Comparison of ENCODE assay signal across 1 cellular context in genomic region chr6:136249811-136250685, GRCh38.
A peak's percentile ranks its signal among the peaks of the same experiment; 100 is the strongest.
TF ChIP-seq lines count a peak whose summit lies in the region.

Gene MTFR2 (minus strand): TSS chr6:136250311. CDS start chr6:136249099, 1,212 bp downstream.

TF ChIP-seq in HepG2, 621 proteins besides CTCF, POLR2A, EP300 and RAD21 (continued from another document and continues in another):
- TF ChIP-seq ZFP36L1 (CRISPR knock-in tag; IDR thresholded peaks at IDR 0.05), result peak; percentile 98; the same call in 1 of the 2 replicates
- peak; percentile 60; the same call in 1 of the 2 replicates for TF ChIP-seq ZNF792 (CRISPR knock-in tag; IDR thresholded peaks at IDR 0.05)
- TF ChIP-seq SIN3A (IDR thresholded peaks at IDR 0.05; ENCODE audit: borderline replicate concordance, low read depth, low read length), result peak; percentile 100
- peak; percentile 66; the same call in 1 of the 2 replicates for TF ChIP-seq BHLHE40 (IDR thresholded peaks at IDR 0.05; ENCODE audit: low read length)
- TF ChIP-seq SRY (CRISPR knock-in tag; IDR thresholded peaks at IDR 0.05), result peak; percentile 48; the same call in 1 of the 2 replicates
- TF ChIP-seq SMAD1 (CRISPR knock-in tag; IDR thresholded peaks at IDR 0.05; ENCODE audit: borderline replicate concordance, low read depth), result peak; percentile 83; the same call in 1 of the 2 replicates
- TF ChIP-seq SOX5 (CRISPR knock-in tag; IDR thresholded peaks at IDR 0.05; ENCODE audit: borderline replicate concordance), result peak; percentile 57
- peak; percentile 33; the same call in 1 of the 2 replicates for TF ChIP-seq TEF (CRISPR knock-in tag; IDR thresholded peaks at IDR 0.05)
- peak; percentile 77 for TF ChIP-seq ZNF670 (CRISPR knock-in tag; IDR thresholded peaks at IDR 0.05; ENCODE audit: borderline replicate concordance)
- no peak for TF ChIP-seq SNAPC5 (CRISPR knock-in tag; IDR thresholded peaks at IDR 0.05; ENCODE audit: borderline replicate concordance)
- peak; percentile 91; the same call in 1 of the 2 replicates for TF ChIP-seq NAIF1 (CRISPR knock-in tag; IDR thresholded peaks at IDR 0.05; ENCODE audit: borderline replicate concordance)
- peak; percentile 85; the same call in 1 of the 2 replicates for TF ChIP-seq ZNF335 (CRISPR knock-in tag; IDR thresholded peaks at IDR 0.05)
- TF ChIP-seq RBAK (CRISPR knock-in tag; IDR thresholded peaks at IDR 0.05), result peak; percentile 56; the same call in 1 of the 2 replicates
- no peak for TF ChIP-seq ZNF746 (CRISPR knock-in tag; IDR thresholded peaks at IDR 0.05)
- peak; percentile 56; the same call in 1 of the 2 replicates for TF ChIP-seq ZNF652 (CRISPR knock-in tag; IDR thresholded peaks at IDR 0.05; ENCODE audit: borderline replicate concordance, low read depth)
- TF ChIP-seq KLF13 (CRISPR knock-in tag; IDR thresholded peaks at IDR 0.05), result no peak; the same call in 1 of the 2 replicates
- TF ChIP-seq PAXIP1 (CRISPR knock-in tag; conservative IDR thresholded peaks at IDR 0.05), result peak; percentile 42
- TF ChIP-seq ATF5 (CRISPR knock-in tag; IDR thresholded peaks at IDR 0.05; ENCODE audit: low read depth), result no peak
- TF ChIP-seq CREB3 (CRISPR knock-in tag; IDR thresholded peaks at IDR 0.05), result no peak
- no peak for TF ChIP-seq U2AF1 (optimal IDR thresholded peaks at IDR 0.05; ENCODE audit: low read depth, low read length)
- no peak for TF ChIP-seq ZNF20 (CRISPR knock-in tag; IDR thresholded peaks at IDR 0.05)
- TF ChIP-seq HDAC2 (CRISPR knock-in tag; IDR thresholded peaks at IDR 0.05), result peak; percentile 97
- TF ChIP-seq FLYWCH1 (CRISPR knock-in tag; IDR thresholded peaks at IDR 0.05), result no peak
- no peak for TF ChIP-seq ZBTB37 (CRISPR knock-in tag; IDR thresholded peaks at IDR 0.05)
- TF ChIP-seq YEATS4 (CRISPR knock-in tag; IDR thresholded peaks at IDR 0.05; ENCODE audit: borderline replicate concordance), result peak; percentile 43; the same call in 1 of the 2 replicates
- TF ChIP-seq NR2C2 (CRISPR knock-in tag; IDR thresholded peaks at IDR 0.05; ENCODE audit: borderline replicate concordance), result peak; percentile 72; the same call in 1 of the 2 replicates
- 0 out of 2 replicates have a peak, but pooled peaks have one; percentile 29 for TF ChIP-seq HOXA5 (CRISPR knock-in tag; IDR thresholded peaks at IDR 0.05)
- TF ChIP-seq ZBTB2 (CRISPR knock-in tag; IDR thresholded peaks at IDR 0.05; ENCODE audit: low read depth), result no peak
- TF ChIP-seq ZNF609 (CRISPR knock-in tag; IDR thresholded peaks at IDR 0.05; ENCODE audit: borderline replicate concordance), result 0 out of 2 replicates have a peak, but pooled peaks have one; percentile 27
- no peak for TF ChIP-seq ZNF710 (CRISPR knock-in tag; IDR thresholded peaks at IDR 0.05; ENCODE audit: borderline replicate concordance)
- TF ChIP-seq THAP7 (CRISPR knock-in tag; IDR thresholded peaks at IDR 0.05), result peak; percentile 85; the same call in 1 of the 2 replicates
- TF ChIP-seq SMAD3 (CRISPR knock-in tag; IDR thresholded peaks at IDR 0.05), result peak; percentile 86
- TF ChIP-seq IRF2 (CRISPR knock-in tag; IDR thresholded peaks at IDR 0.05), result peak; percentile 84
- TF ChIP-seq RBFOX2 (IDR thresholded peaks at IDR 0.05; ENCODE audit: low read depth, low read length), result peak; percentile 51
- TF ChIP-seq MXD4 (CRISPR knock-in tag; IDR thresholded peaks at IDR 0.05), result peak; percentile 100
- TF ChIP-seq ZNF562 (CRISPR knock-in tag; IDR thresholded peaks at IDR 0.05; ENCODE audit: borderline replicate concordance), result no peak
- peak; percentile 67; the same call in 1 of the 2 replicates for TF ChIP-seq ZBTB7A (CRISPR knock-in tag; IDR thresholded peaks at IDR 0.05)
- TF ChIP-seq ATF7-NPFF (CRISPR knock-in tag; IDR thresholded peaks at IDR 0.05; ENCODE audit: low read depth), result peak; percentile 96
- 0 out of 2 replicates have a peak, but pooled peaks have one; percentile 52 for TF ChIP-seq ZNF205 (CRISPR knock-in tag; IDR thresholded peaks at IDR 0.05)
- peak; percentile 97 for TF ChIP-seq RXRB (CRISPR knock-in tag; IDR thresholded peaks at IDR 0.05; ENCODE audit: borderline replicate concordance)
- TF ChIP-seq ZC3H13 (CRISPR knock-in tag; IDR thresholded peaks at IDR 0.05), result no peak
- no peak for TF ChIP-seq MTA1 (CRISPR knock-in tag; IDR thresholded peaks at IDR 0.05; ENCODE audit: borderline replicate concordance)
